24 cellular contexts compared by ENCODE assay signal in the genomic region with DNA sequence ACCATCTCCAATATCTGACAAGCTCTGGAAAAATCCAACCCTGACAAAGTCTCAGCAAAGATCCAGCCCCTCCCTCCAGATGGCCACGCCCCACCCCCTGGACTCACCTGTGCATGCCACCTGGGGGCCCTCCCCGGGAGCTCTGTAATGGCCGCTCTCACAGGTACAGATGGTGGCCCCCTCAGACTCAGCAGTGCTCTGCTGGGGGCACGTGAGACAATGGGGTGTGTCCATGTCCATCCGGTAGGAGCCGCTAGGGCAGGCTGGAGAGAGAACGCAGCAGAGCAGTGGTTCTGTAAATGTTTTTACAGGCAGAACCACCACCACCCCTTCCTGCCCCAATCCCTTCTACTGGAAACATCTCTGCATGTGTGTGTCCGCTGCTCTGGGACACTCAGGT. TPM values are rescaled to one million over a fixed set of nuclear protein-coding genes. Genes with fewer than 3 reads are reported as not detected.
"Had no signal": no experiment of that assay in that cellular context is flagged by ENCODE, and none has a peak within 500 bp of the region (broad histone marks: within the 10 kb centered on the region; RNA-seq: fewer than 3 reads in every experiment).

No MANE protein-coding gene starts in this region.

- H3K4me1 ChIP-seq: breast epithelium had no signal

- H3K27me3 Mint-ChIP-seq: activated CD8-positive, alpha-beta T cell treated with anti-CD3 and anti-CD28 coated beads for 36 hours; activated naive CD4-positive, alpha-beta T cell treated with anti-CD3 and anti-CD28 coated beads, Interleukin-2, amount 50 U/mL, for 24 hours had no signal

- H3K36me3 ChIP-seq: breast epithelium had no signal

- ATAC-seq: activated CD4-positive, CD25-positive, alpha-beta regulatory T cell treated with anti-CD3 and anti-CD28 coated beads, Interleukin-2, amount 50 U/mL, for 24 hours; activated CD8-positive, alpha-beta T cell treated with anti-CD3 and anti-CD28 coated beads for 36 hours had no signal

- H3K9me3 ChIP-seq: breast epithelium, Peyer's patch had no signal

- H3K9me3 Mint-ChIP-seq: activated CD8-positive, alpha-beta T cell treated with anti-CD3 and anti-CD28 coated beads for 36 hours; activated naive CD4-positive, alpha-beta T cell treated with anti-CD3 and anti-CD28 coated beads, Interleukin-2, amount 50 U/mL, for 24 hours; activated T-helper 1 cell treated with anti-CD3 and anti-CD28 coated beads, Interleukin-12 subunit alpha, Interleukin-12 subunit beta, Interleukin-2, Interleukin-4 antibody, amounts not matched to agents 30 ng/mL and 10 ng/mL and 1 ng/mL, durations not matched to agents 14 hours and 24 hours and 36 hours; T-helper 1 cell treated with Interleukin-12 subunit alpha and Interleukin-12 subunit beta and Interleukin-4 antibody, amounts not matched to agents 30 μg/mL and 1 μg/mL, for 36 hours had no signal

- H3K27ac Mint-ChIP-seq: activated CD8-positive, alpha-beta T cell treated with anti-CD3 and anti-CD28 coated beads for 36 hours; activated naive CD4-positive, alpha-beta T cell treated with anti-CD3 and anti-CD28 coated beads, Interleukin-2, amount 50 U/mL, for 24 hours; activated T-helper 1 cell treated with anti-CD3 and anti-CD28 coated beads, Interleukin-12 subunit alpha, Interleukin-12 subunit beta, Interleukin-2, Interleukin-4 antibody, amounts not matched to agents 30 ng/mL and 10 ng/mL and 1 ng/mL, durations not matched to agents 14 hours and 24 hours and 36 hours; T-helper 1 cell treated with Interleukin-12 subunit alpha and Interleukin-12 subunit beta and Interleukin-4 antibody, amounts not matched to agents 30 μg/mL and 1 μg/mL, for 36 hours had no signal

- H3K9ac ChIP-seq: KMS-11 had no signal

- DNase-seq: activated CD4-positive, alpha-beta T cell treated with anti-CD3 and anti-CD28 coated beads for 4 hours; activated CD8-positive, alpha-beta memory T cell treated with anti-CD3 and anti-CD28 coated beads, Interleukin-2, amount 50 U/mL, for 4 hours; activated CD8-positive, alpha-beta T cell treated with anti-CD3 and anti-CD28 coated beads for 36 hours; activated effector memory CD4-positive, alpha-beta T cell treated with Interleukin-2 at 50 U/mL for 16 hours; activated naive CD4-positive, alpha-beta T cell; caudate nucleus; NCI-H1092; NCI-H1417; NCI-H1694 treated with DMSO at 0.1 percent for 48 hours; NCI-H2029 treated with DMSO at 0.1 percent for 48 hours; NCI-H345; NCI-H510A; SHP77 treated with DMSO at 0.1 percent for 48 hours had no signal

- H3K4me3 ChIP-seq: breast epithelium, Peyer's patch had no signal

- H3K4me2 ChIP-seq: KMS-11 had no signal

- H3K27me3 ChIP-seq: breast epithelium, Peyer's patch had no signal

- H3K27ac ChIP-seq: breast epithelium, KMS-11, Peyer's patch, RWPE1 had no signal

- H3K4me3 Mint-ChIP-seq: activated CD8-positive, alpha-beta T cell treated with anti-CD3 and anti-CD28 coated beads for 36 hours; activated naive CD4-positive, alpha-beta T cell treated with anti-CD3 and anti-CD28 coated beads, Interleukin-2, amount 50 U/mL, for 24 hours; activated T-helper 1 cell treated with anti-CD3 and anti-CD28 coated beads, Interleukin-12 subunit alpha, Interleukin-12 subunit beta, Interleukin-2, Interleukin-4 antibody, amounts not matched to agents 30 ng/mL and 10 ng/mL and 1 ng/mL, durations not matched to agents 14 hours and 24 hours and 36 hours; T-helper 1 cell treated with Interleukin-12 subunit alpha and Interleukin-12 subunit beta and Interleukin-4 antibody, amounts not matched to agents 30 μg/mL and 1 μg/mL, for 36 hours had no signal

RNA-seq across cellular contexts. Expression of gene EPHA1, which starts 9.5 kb away (rescaled TPM):
- total RNA-seq: activated T-helper 1 cell treated with anti-CD3 and anti-CD28 coated beads, Interleukin-12 subunit alpha, Interleukin-12 subunit beta, Interleukin-2, Interleukin-4 antibody, amounts not matched to agents 30 ng/mL and 10 ng/mL and 1 ng/mL, durations not matched to agents 14 hours and 24 hours and 36 hours; SK-MEL-5 had no signal

RNA-seq across cellular contexts. Expression of gene FAM131B, which starts 36.6 kb away (rescaled TPM):
- total RNA-seq: SK-MEL-5 had no signal

RNA-seq across cellular contexts. Expression of gene TAS2R60, which starts 44.1 kb away (rescaled TPM):
- total RNA-seq: activated CD8-positive, alpha-beta T cell treated with anti-CD3 and anti-CD28 coated beads for 36 hours; activated T-helper 1 cell treated with anti-CD3 and anti-CD28 coated beads, Interleukin-12 subunit alpha, Interleukin-12 subunit beta, Interleukin-2, Interleukin-4 antibody, amounts not matched to agents 30 ng/mL and 10 ng/mL and 1 ng/mL, durations not matched to agents 14 hours and 24 hours and 36 hours; MCF 10A; SK-MEL-5 had no signal
- polyA plus RNA-seq: aorta had no signal
